Comparison of ENCODE assay signal across 28 cellular contexts in the genomic region with DNA sequence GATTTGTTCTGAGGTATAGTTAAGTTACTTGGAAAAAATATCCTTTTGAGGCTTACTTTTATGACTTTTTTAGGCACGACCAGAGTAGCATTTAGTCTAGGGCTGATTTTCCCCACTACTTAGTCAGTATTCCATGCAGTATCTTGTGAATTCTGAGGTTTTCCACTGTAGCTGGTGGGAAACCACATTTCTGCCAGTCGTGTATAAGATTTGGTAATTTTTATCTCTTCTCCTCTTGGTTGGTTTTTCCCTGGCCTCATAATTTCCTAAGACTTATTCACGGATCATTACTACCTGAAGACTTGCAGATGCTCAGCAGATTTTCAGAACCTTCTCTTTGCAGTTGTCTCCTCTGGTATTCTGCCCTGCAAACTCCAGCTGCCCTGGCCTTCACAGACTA.
"Had no signal": no experiment of that assay in that cellular context is flagged by ENCODE, and none has a peak within 500 bp of the region (broad histone marks: within the 10 kb centered on the region; RNA-seq: fewer than 3 reads in every experiment).

No MANE protein-coding gene starts in this region.

- H3K36me3 ChIP-seq: uterus had no signal

- H3K27ac Mint-ChIP-seq: nephron, neural progenitor cell, progenitor cell of endocrine pancreas had no signal

- H3K4me3 ChIP-seq: dorsolateral prefrontal cortex, gastroesophageal sphincter, heart right ventricle, left lung, neural progenitor cell, right atrium auricular region, sigmoid colon, suprapubic skin, transverse colon, upper lobe of right lung, uterus had no signal

- DNase-seq: dorsolateral prefrontal cortex; effector CD4-positive, alpha-beta T cell; foreskin keratinocyte; glutamatergic neuron; heart right ventricle; hippocampal formation; left cardiac atrium; left lung; mesendoderm; midbrain; naive thymus-derived CD4-positive, alpha-beta T cell; sigmoid colon; stimulated activated CD4-positive, alpha-beta T cell treated with anti-CD3 and anti-CD28 coated beads, Interleukin-2, amount 100 ng/mL, for 24 hours; stimulated activated CD4-positive, alpha-beta T cell treated with anti-CD3 and anti-CD28 coated beads, Interleukin-4, amount 100 ng/mL, for 24 hours; stimulated activated naive CD8-positive, alpha-beta T cell treated with anti-CD3 and anti-CD28 coated beads, Interleukin-15, Interleukin-2, amounts not matched to agents 100 U/mL and 50 U/mL, for 24 hours; transverse colon; upper lobe of right lung; uterus had no signal

- H3K9ac ChIP-seq: neural progenitor cell, parathyroid adenoma had no signal

- H3K27me3 Mint-ChIP-seq: naive thymus-derived CD4-positive, alpha-beta T cell; progenitor cell of endocrine pancreas; stimulated activated memory B cell treated with anti-CD40 and anti-IgM and Interleukin-4, amounts not matched to agents 10 μg/mL and 1 μg/mL and 100 μg/mL, for 72 hours had no signal

- H3K27me3 ChIP-seq: dorsolateral prefrontal cortex, foreskin keratinocyte, gastroesophageal sphincter, heart right ventricle, left lung, neural progenitor cell, right atrium auricular region, sigmoid colon, suprapubic skin, transverse colon, upper lobe of right lung, uterus had no signal

- H3K4me1 Mint-ChIP-seq: nephron, neural progenitor cell had no signal

- H3K9me3 ChIP-seq: gastroesophageal sphincter, left lung, right atrium auricular region, sigmoid colon, suprapubic skin, transverse colon, upper lobe of right lung, uterus had no signal

- H3K4me1 ChIP-seq: foreskin keratinocyte, gastroesophageal sphincter, heart right ventricle, left lung, neural progenitor cell, parathyroid adenoma, right atrium auricular region, sigmoid colon, suprapubic skin, transverse colon, upper lobe of right lung, uterus had no signal

- H3K4me3 Mint-ChIP-seq: nephron; neural progenitor cell; stimulated activated memory B cell treated with anti-CD40 and anti-IgM and Interleukin-4, amounts not matched to agents 10 μg/mL and 1 μg/mL and 100 μg/mL, for 72 hours had no signal

- H3K9me3 Mint-ChIP-seq: naive thymus-derived CD4-positive, alpha-beta T cell; nephron; neural progenitor cell; stimulated activated memory B cell treated with anti-CD40 and anti-IgM and Interleukin-4, amounts not matched to agents 10 μg/mL and 1 μg/mL and 100 μg/mL, for 72 hours had no signal

- H3K27ac ChIP-seq: dorsolateral prefrontal cortex, epithelial cell of prostate, foreskin keratinocyte, gastroesophageal sphincter, heart right ventricle, left lung, neural progenitor cell, parathyroid adenoma, right atrium auricular region, sigmoid colon, suprapubic skin, transverse colon, upper lobe of right lung, uterus had no signal

- ATAC-seq: esophagus mucosa; foreskin keratinocyte; gastroesophageal sphincter; heart right ventricle; left cardiac atrium; left lung; naive thymus-derived CD4-positive, alpha-beta T cell; stimulated activated memory B cell treated with anti-CD40 and anti-IgM and Interleukin-4, amounts not matched to agents 10 μg/mL and 1 μg/mL and 100 μg/mL, for 72 hours; stimulated activated naive CD8-positive, alpha-beta T cell treated with anti-CD3 and anti-CD28 coated beads, Interleukin-15, Interleukin-2, amounts not matched to agents 100 U/mL and 50 U/mL, for 24 hours; upper lobe of right lung had no signal
